30 cellular contexts compared by ENCODE assay signal in genomic region chr1:4784761-4785160, GRCh38.
"Had no signal": no experiment of that assay in that cellular context is flagged by ENCODE, and none has a peak within 500 bp of the region (broad histone marks: within the 10 kb centered on the region; RNA-seq: fewer than 3 reads in every experiment).

No MANE protein-coding gene starts in this region.

- DNase-seq: activated B cell treated with CpG ODN at 0.5 μM for 24 hours; activated CD4-positive, alpha-beta memory T cell treated with anti-CD3 and anti-CD28 coated beads for 36 hours; activated CD4-positive, alpha-beta T cell treated with anti-CD3 and anti-CD28 coated beads for 4 hours; activated CD4-positive, alpha-beta T cell treated with anti-CD3 and anti-CD28 coated beads, Interleukin-2, amount 50 U/mL, for 1 hour; activated CD4-positive, CD25-positive, alpha-beta regulatory T cell treated with anti-CD3 and anti-CD28 coated beads, Interleukin-2, amount 50 U/mL, for 72 hours; activated CD8-positive, alpha-beta memory T cell treated with anti-CD3 and anti-CD28 coated beads, Interleukin-2, amount 50 U/mL, for 4 hours; activated naive CD4-positive, alpha-beta T cell treated with anti-CD3 and anti-CD28 coated beads, Interleukin-2, amount 10 ng/mL, durations not matched to agents 7 days and 5 days; activated naive CD8-positive, alpha-beta T cell treated with anti-CD3 and anti-CD28 coated beads, Interleukin-2, amount 50 U/mL, for 24 hours; activated T-cell treated with anti-CD3 and anti-CD28 coated beads for 4 hours; activated T-cell treated with anti-CD3 and anti-CD28 coated beads, Interleukin-2, amount 50 U/mL, for 4 hours; anterior cingulate cortex; caudate nucleus; IMR-90; NCI-H1092 treated with DMSO at 0.1 percent for 48 hours; NCI-H1436; NCI-H1694; NCI-H1930; NCI-H2081 treated with DMSO at 0.1 percent for 48 hours; NCI-H2171; NCI-H446 treated with DMSO at 0.1 percent for 48 hours; NCI-H524; NCI-H69; NK-92 treated with Interleukin-12 subunit alpha and Interleukin-12 subunit beta, amount 100 ng/mL, for 24 hours; Right ventricle myocardium superior; SW 1271; T-helper 1 cell; T-helper 2 cell; T-helper 9 cell had no signal

- ATAC-seq: activated naive CD8-positive, alpha-beta T cell treated with anti-CD3 and anti-CD28 coated beads, Interleukin-2, amount 50 U/mL, for 24 hours; activated T-cell treated with anti-CD3 and anti-CD28 coated beads, Interleukin-2, amount 50 U/mL, for 4 hours; K562 had no signal

- H3K27ac ChIP-seq: VCaP had no signal

- H3K4me3 ChIP-seq: K562 had no signal
